In the genomic region with DNA sequence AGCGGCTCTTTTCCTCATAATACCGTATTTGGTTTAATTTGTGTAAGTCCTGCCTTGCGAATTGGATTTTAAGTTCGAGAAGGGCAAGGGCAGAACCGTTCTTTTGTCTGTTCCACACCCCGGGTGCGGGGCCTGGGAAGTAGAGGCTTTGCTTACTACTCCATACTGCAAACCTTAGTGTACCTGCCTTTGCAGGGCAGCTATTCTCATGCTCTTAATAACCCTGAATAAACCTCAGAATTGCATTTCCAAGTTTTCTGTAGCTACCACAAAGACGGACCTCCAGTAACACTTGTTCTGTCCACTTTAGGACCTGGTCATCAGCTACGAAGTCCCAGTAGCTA, we compare ENCODE assay signal across 8 cellular contexts. TPM values are rescaled to one million over a fixed set of nuclear protein-coding genes. Genes with fewer than 3 reads are reported as not detected.
DNase-seq lines count a peak whose midpoint lies in the region; ATAC-seq and TF ChIP-seq lines count a peak whose summit lies in the region.

No MANE protein-coding gene starts in this region.

- peak overlapping the region; percentile 82 for H2AFZ ChIP-seq in hepatocyte

- H3K9me2 ChIP-seq in hepatocyte (replicated peaks; ENCODE audit: insufficient read depth) = no peaks in the 10 kb centered on the region

- no peaks in the 10 kb centered on the region for H3K27me3 Mint-ChIP-seq in activated naive CD4-positive, alpha-beta T cell treated with anti-CD3 and anti-CD28 coated beads for 36 hours (ENCODE audit: low read depth)

- H3K79me2 ChIP-seq in hepatocyte = peaks cover 40% of the 10 kb centered on the region

- CTCF ChIA-PET in activated naive CD4-positive, alpha-beta T cell treated with anti-CD3 and anti-CD28 coated beads for 36 hours (lab: Charles Lee) = interaction anchor here (0.7 to 4.3 kb wide), 3 partner anchors 25 to 178 kb away, joined by 3 to 14 read pairs (median 6); no protein-coding TSS in a partner anchor

- peak overlapping the region; percentile 99 for H3K27ac Mint-ChIP-seq in activated naive CD4-positive, alpha-beta T cell treated with anti-CD3 and anti-CD28 coated beads for 36 hours

- ATAC-seq in HG03139 (IDR thresholded peaks at IDR 0.05; ENCODE audit: unreplicated experiment) (no peak), HG03039 (IDR thresholded peaks at IDR 0.05; ENCODE audit: unreplicated experiment) (no peak)

- intact Hi-C loops in activated naive CD4-positive, alpha-beta T cell treated with anti-CD3 and anti-CD28 coated beads for 36 hours (cut with micrococcal nuclease) = loop anchor here (2.0 to 10.0 kb wide), 2 partner anchors 64 to 1090 kb away; no protein-coding TSS in a partner anchor

- H3K4me3 ChIP-seq in hepatocyte (peak overlapping the region; percentile 37), skeletal muscle satellite cell (ENCODE audit: low read length) (peak overlapping the region; percentile 100)

- H4K20me1 ChIP-seq in hepatocyte (ENCODE audit: insufficient read depth, poor library complexity, severe bottlenecking) = peaks cover 28% of the 10 kb centered on the region

- peak overlapping the region; percentile 90 for H3K4me3 Mint-ChIP-seq in activated naive CD4-positive, alpha-beta T cell treated with anti-CD3 and anti-CD28 coated beads for 36 hours

- H3K9ac ChIP-seq in skeletal muscle satellite cell (ENCODE audit: low read depth, low read length) = peak overlapping the region; percentile 100

- peak overlapping the region; percentile 98 for H3K27ac ChIP-seq in hepatocyte

- H3K27me3 ChIP-seq in hepatocyte (no peaks in the 10 kb centered on the region), skeletal muscle satellite cell (ENCODE audit: control insufficient read depth, insufficient read depth, low read length) (no peaks in the 10 kb centered on the region)

- WGBS in hepatocyte (ENCODE audit: low lambda C conversion rate, missing lambda C conversion rate) = 21% methylated on average over 9 of the region's 9 CpGs

- H3K9me3 Mint-ChIP-seq in activated naive CD4-positive, alpha-beta T cell treated with anti-CD3 and anti-CD28 coated beads for 36 hours = no peaks in the 10 kb centered on the region

- H3K9me3 ChIP-seq in hepatocyte (ENCODE audit: low read depth) (no peaks in the 10 kb centered on the region), skeletal muscle satellite cell (replicated peaks; ENCODE audit: low read length) (no peaks in the 10 kb centered on the region)

- H3K4me1 ChIP-seq in hepatocyte (ENCODE audit: insufficient read depth) = peaks cover 34% of the 10 kb centered on the region
- peaks cover 27% of the 10 kb centered on the region for H3K4me1 ChIP-seq in skeletal muscle satellite cell (ENCODE audit: control insufficient read depth, insufficient read depth, low read length)

- peaks cover 27% of the 10 kb centered on the region for H3K4me1 Mint-ChIP-seq in activated naive CD4-positive, alpha-beta T cell treated with anti-CD3 and anti-CD28 coated beads for 36 hours (ENCODE audit: low read depth)

- TF ChIP-seq CTCF in hepatocyte (IDR thresholded peaks at IDR 0.05; ENCODE audit: poor library complexity) = no peak

- H3K36me3 Mint-ChIP-seq in activated naive CD4-positive, alpha-beta T cell treated with anti-CD3 and anti-CD28 coated beads for 36 hours (ENCODE audit: low read depth) = peaks cover 33% of the 10 kb centered on the region

- DNase-seq in GM03348 (ENCODE audit: low spot score) (peak; percentile 21), NCI-H226 (peak; percentile 11), hepatocyte (ENCODE audit: low spot score) (peak; percentile 39), medulla oblongata (ENCODE audit: extremely low spot score) (no peak)
- DNase-seq in activated naive CD4-positive, alpha-beta T cell treated with anti-CD3 and anti-CD28 coated beads for 36 hours = peak; percentile 46

- H3K4me2 ChIP-seq in hepatocyte (peak overlapping the region; percentile 84), skeletal muscle satellite cell (ENCODE audit: low read length) (peak overlapping the region; percentile 85)

- H3K36me3 ChIP-seq in hepatocyte (replicated peaks; ENCODE audit: insufficient read depth, low read depth) (peaks cover 4% of the 10 kb centered on the region), skeletal muscle satellite cell (ENCODE audit: insufficient read depth, low read length) (peaks cover 33% of the 10 kb centered on the region)

RNA-seq across cellular contexts. Expression of gene HNRNPU, which starts 0.7 kb away (rescaled TPM):
- total RNA-seq in activated naive CD4-positive, alpha-beta T cell treated with anti-CD3 and anti-CD28 coated beads for 36 hours = 100 to 1,000 TPM; 331 to 338 TPM
- total RNA-seq in hepatocyte = 316 and 321 TPM in 2 replicates
- 293 and 298 TPM in 2 replicates for polyA plus RNA-seq in hepatocyte
- 217 and 250 TPM in 2 replicates for total RNA-seq in skeletal muscle satellite cell (2012; rRNA removed)

RNA-seq across cellular contexts. Expression of gene COX20, which starts 29.5 kb away (rescaled TPM):
- 10 to 100 TPM; 21.4 to 24.2 TPM for total RNA-seq in activated naive CD4-positive, alpha-beta T cell treated with anti-CD3 and anti-CD28 coated beads for 36 hours
- total RNA-seq in hepatocyte = 24.3 and 32.0 TPM in 2 replicates
- polyA plus RNA-seq in hepatocyte = 56.5 and 61.9 TPM in 2 replicates
- 31.4 and 41.9 TPM in 2 replicates for total RNA-seq in skeletal muscle satellite cell (2012; rRNA removed)
